ENCODE assay signal across 9 cellular contexts in genomic region chr12:89863332-89863938, GRCh38.
DNase-seq lines count a peak whose midpoint lies in the region; ATAC-seq and TF ChIP-seq lines count a peak whose summit lies in the region.
"Had no signal": no experiment of that assay in that cellular context is flagged by ENCODE, and none has a peak within 500 bp of the region (broad histone marks: within the 10 kb centered on the region; RNA-seq: fewer than 3 reads in every experiment).

No MANE protein-coding gene starts in this region.

- no peaks in the 10 kb centered on the region for H3K27me3 Mint-ChIP-seq in activated CD4-positive, alpha-beta T cell treated with anti-CD3 and anti-CD28 coated beads, Interleukin-2, amount 10 ng/mL, durations not matched to agents 7 days and 5 days
- H3K27me3 Mint-ChIP-seq in GM23338 (ENCODE audit: insufficient read depth, low read depth, poor library complexity), result peaks cover 40% of the 10 kb centered on the region

- peaks cover 10% of the 10 kb centered on the region for H3K4me1 ChIP-seq in GM23338 (ENCODE audit: insufficient read depth)
- H3K4me1 ChIP-seq: A549 had no signal

- no peak overlapping the region for H2AFZ ChIP-seq in GM23338

- H4K20me1 ChIP-seq in GM23338 (replicated peaks; ENCODE audit: insufficient read depth), result no peaks in the 10 kb centered on the region

- CTCF ChIA-PET in activated CD4-positive, alpha-beta T cell treated with anti-CD3 and anti-CD28 coated beads, Interleukin-2, amount 10 ng/mL, durations not matched to agents 7 days and 5 days (lab: Charles Lee), result interaction anchor here (0.9 to 1.3 kb wide), 2 partner anchors 10 to 87 kb away, joined by 3 to 4 read pairs; no protein-coding TSS in a partner anchor

- POLR2A ChIA-PET in activated CD4-positive, alpha-beta T cell treated with anti-CD3 and anti-CD28 coated beads, Interleukin-2, amount 10 ng/mL, durations not matched to agents 7 days and 5 days (lab: Charles Lee), result no interaction called here

- DNase-seq in NOMO-1 (lab: John Stamatoyannopoulos, UW; ENCODE audit: unreplicated experiment in 2 of 2) (peak; percentile 12 to 42), NOMO-1 treated with dmso at 0.1 percent for 144 hours (lab: John Stamatoyannopoulos, UW; ENCODE audit: unreplicated experiment) (no peak), fibroblast of peridontal ligament (ENCODE audit: extremely low read depth) (peak; percentile 22), GM23338 (ENCODE audit: low spot score) (no peak), DMS 273 (lab: John Stamatoyannopoulos, UW; ENCODE audit: unreplicated experiment) (no peak)
- DNase-seq in activated CD4-positive, alpha-beta T cell treated with anti-CD3 and anti-CD28 coated beads, Interleukin-2, amount 10 ng/mL, durations not matched to agents 7 days and 5 days, result peak; percentile 69
- peak in 2 of 3 donors; percentile 16 to 20 for DNase-seq in stimulated activated CD4-positive, alpha-beta T cell treated with anti-CD3 and anti-CD28 coated beads, TNF-alpha, amount 100 ng/mL, for 1 hour (ENCODE audit: low read depth in 3 of 3, low spot score in 1 of 3)

- no peak for TF ChIP-seq CTCF in GM23338 (conservative IDR thresholded peaks at IDR 0.05; ENCODE audit: low read depth in 2 of 2)

- no peak overlapping the region; the same call in 1 of the 2 replicates for H3K27ac ChIP-seq in GM23338 (ENCODE audit: low read depth)

- no peaks in the 10 kb centered on the region for H3F3A ChIP-seq in GM23338 (replicated peaks; ENCODE audit: low read depth)

- H3K27ac Mint-ChIP-seq in activated CD4-positive, alpha-beta T cell treated with anti-CD3 and anti-CD28 coated beads, Interleukin-2, amount 10 ng/mL, durations not matched to agents 7 days and 5 days, result peak overlapping the region; percentile 94
- no peak overlapping the region for H3K27ac Mint-ChIP-seq in GM23338

- no peak overlapping the region for H3K4me2 ChIP-seq in GM23338
- H3K4me2 ChIP-seq: A549 had no signal

- H3K79me2 ChIP-seq in GM23338 (replicated peaks; ENCODE audit: insufficient read depth), result no peaks in the 10 kb centered on the region

- H3K36me3 ChIP-seq in GM23338 (ENCODE audit: insufficient read depth), result no peaks in the 10 kb centered on the region

- H3K36me3 Mint-ChIP-seq in activated CD4-positive, alpha-beta T cell treated with anti-CD3 and anti-CD28 coated beads, Interleukin-2, amount 10 ng/mL, durations not matched to agents 7 days and 5 days (ENCODE audit: low read depth), result peaks cover 27% of the 10 kb centered on the region
- no peaks in the 10 kb centered on the region for H3K36me3 Mint-ChIP-seq in GM23338 (ENCODE audit: low read depth)

- ATAC-seq in HG03196 (IDR thresholded peaks at IDR 0.05; ENCODE audit: unreplicated experiment) (peak; percentile 66), GM23338 (no peak)
- ATAC-seq: A549 had no signal

- no peak overlapping the region for H3K4me3 ChIP-seq in GM23338
- H3K4me3 ChIP-seq: A549 had no signal

- H3K4me3 Mint-ChIP-seq in activated CD4-positive, alpha-beta T cell treated with anti-CD3 and anti-CD28 coated beads, Interleukin-2, amount 10 ng/mL, durations not matched to agents 7 days and 5 days, result peak overlapping the region; percentile 64
- no peak overlapping the region for H3K4me3 Mint-ChIP-seq in GM23338

- peaks cover 20% of the 10 kb centered on the region for H3K9me3 Mint-ChIP-seq in activated CD4-positive, alpha-beta T cell treated with anti-CD3 and anti-CD28 coated beads, Interleukin-2, amount 10 ng/mL, durations not matched to agents 7 days and 5 days
- no peaks in the 10 kb centered on the region; the same call in 2 of the 3 replicates for H3K9me3 Mint-ChIP-seq in GM23338

- H3K9me2 ChIP-seq in GM23338 (ENCODE audit: insufficient read depth), result no peaks in the 10 kb centered on the region

- H3K27me3 ChIP-seq in GM23338 (ENCODE audit: insufficient read depth), result peaks cover 42% of the 10 kb centered on the region

- H3K4me1 Mint-ChIP-seq in activated CD4-positive, alpha-beta T cell treated with anti-CD3 and anti-CD28 coated beads, Interleukin-2, amount 10 ng/mL, durations not matched to agents 7 days and 5 days, result peaks cover 47% of the 10 kb centered on the region
- peaks cover 16% of the 10 kb centered on the region for H3K4me1 Mint-ChIP-seq in GM23338

TF ChIP-seq in GM23338, 12 proteins besides CTCF, POLR2A, EP300 and RAD21 (continues in another document):
- no peak for TF ChIP-seq POLR2AphosphoS5 (IDR thresholded peaks at IDR 0.05; ENCODE audit: low read depth)
- no peak for TF ChIP-seq CREB1 (CRISPR knock-in tag; IDR thresholded peaks at IDR 0.05; ENCODE audit: low read depth)
- TF ChIP-seq NANOG (IDR thresholded peaks at IDR 0.05; ENCODE audit: borderline replicate concordance), result no peak
- TF ChIP-seq STAT1 (IDR thresholded peaks at IDR 0.05; ENCODE audit: unreplicated experiment), result no peak
- no peak for TF ChIP-seq EZH2 (IDR thresholded peaks at IDR 0.05; ENCODE audit: low read depth, unreplicated experiment)
- TF ChIP-seq ZNF331 (CRISPR knock-in tag; IDR thresholded peaks at IDR 0.05; ENCODE audit: low read depth), result no peak
- TF ChIP-seq ZNF462 (CRISPR knock-in tag; IDR thresholded peaks at IDR 0.05), result no peak

Comparison
In these comparisons a context has a peak if more than half of its experiments do, and no peak if none do; other contexts are left out.
1. DNase-seq: peak in NOMO-1 (2 of 2), activated CD4-positive, alpha-beta T cell treated with anti-CD3 and anti-CD28 coated beads, Interleukin-2, amount 10 ng/mL, durations not matched to agents 7 days and 5 days (single experiment), fibroblast of peridontal ligament (single experiment) and stimulated activated CD4-positive, alpha-beta T cell treated with anti-CD3 and anti-CD28 coated beads, TNF-alpha, amount 100 ng/mL, for 1 hour (2 of 3); none in NOMO-1 treated with dmso at 0.1 percent for 144 hours (single experiment), GM23338 (single experiment) and DMS 273 (single experiment).